16 cellular contexts compared by ENCODE assay signal in the genomic region with DNA sequence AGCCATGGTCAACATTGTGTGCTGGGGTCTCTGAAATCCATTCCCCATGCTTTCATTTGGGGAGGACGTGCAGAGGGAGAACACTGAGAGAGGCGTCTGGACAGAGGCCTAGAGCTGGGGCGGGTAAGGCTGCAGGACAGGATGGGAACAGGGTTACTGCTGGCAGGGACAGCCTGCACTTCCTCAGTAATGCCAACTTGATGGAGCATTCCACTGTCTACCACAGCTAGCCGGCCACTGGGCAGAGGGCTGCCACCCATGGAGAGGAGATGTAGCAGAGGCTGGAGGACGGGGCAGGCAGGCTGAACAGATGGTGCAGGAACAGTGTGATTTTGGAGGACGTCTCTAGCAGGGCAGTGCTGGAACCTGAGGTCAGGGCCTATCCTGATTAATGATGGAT. TPM values are rescaled to one million over a fixed set of nuclear protein-coding genes. Genes with fewer than 3 reads are reported as not detected.
DNase-seq lines count a peak whose midpoint lies in the region; ATAC-seq, FAIRE-seq and TF ChIP-seq lines count a peak whose summit lies in the region.
"Had no signal": no experiment of that assay in that cellular context is flagged by ENCODE, and none has a peak within 500 bp of the region (broad histone marks: within the 10 kb centered on the region; RNA-seq: fewer than 3 reads in every experiment).

No MANE protein-coding gene starts in this region.

- H3K36me3 Mint-ChIP-seq in type B pancreatic cell: peaks cover 2% of the 10 kb centered on the region
- H3K36me3 Mint-ChIP-seq in stimulated activated memory B cell treated with anti-CD40 and anti-IgM and Interleukin-4, amounts not matched to agents 10 μg/mL and 1 μg/mL and 100 μg/mL, for 72 hours: peaks cover 6% of the 10 kb centered on the region
- H3K36me3 Mint-ChIP-seq: activated CD4-positive, alpha-beta memory T cell treated with anti-CD3 and anti-CD28 coated beads for 36 hours; natural killer cell treated with Interleukin-12 subunit alpha and Interleukin-12 subunit beta and Interleukin-15 and Interleukin-18, amount 100 ng/mL, for 72 hours had no signal

- H3K9me3 ChIP-seq in MG63 (no peaks in the 10 kb centered on the region), lower lobe of right lung (no peaks in the 10 kb centered on the region)

- H3K4me3 Mint-ChIP-seq in type B pancreatic cell: no peak overlapping the region
- H3K4me3 Mint-ChIP-seq in stimulated activated memory B cell treated with anti-CD40 and anti-IgM and Interleukin-4, amounts not matched to agents 10 μg/mL and 1 μg/mL and 100 μg/mL, for 72 hours: no peak overlapping the region
- H3K4me3 Mint-ChIP-seq: activated CD4-positive, alpha-beta memory T cell treated with anti-CD3 and anti-CD28 coated beads for 36 hours; activated naive CD8-positive, alpha-beta T cell treated with anti-CD3 and anti-CD28 coated beads for 36 hours; activated T-cell treated with anti-CD3 and anti-CD28 coated beads, Interleukin-2, amount 50 U/mL, for 4 hours; natural killer cell treated with Interleukin-12 subunit alpha and Interleukin-12 subunit beta and Interleukin-15 and Interleukin-18, amount 100 ng/mL, for 72 hours had no signal

- no peaks in the 10 kb centered on the region for H3K36me3 ChIP-seq in MG63
- no peaks in the 10 kb centered on the region for H3K36me3 ChIP-seq in lower lobe of right lung

- intact Hi-C loops in lower lobe of right lung (cut with DNase I): no loop called here

- ATAC-seq in lower lobe of right lung: no peak
- ATAC-seq in stimulated activated memory B cell treated with anti-CD40 and anti-IgM and Interleukin-4, amounts not matched to agents 10 μg/mL and 1 μg/mL and 100 μg/mL, for 72 hours: no peak
- ATAC-seq: activated T-cell treated with anti-CD3 and anti-CD28 coated beads, Interleukin-2, amount 50 U/mL, for 4 hours; Panc1 had no signal

- H3K9me3 Mint-ChIP-seq in type B pancreatic cell: no peaks in the 10 kb centered on the region
- H3K9me3 Mint-ChIP-seq in stimulated activated memory B cell treated with anti-CD40 and anti-IgM and Interleukin-4, amounts not matched to agents 10 μg/mL and 1 μg/mL and 100 μg/mL, for 72 hours: no peaks in the 10 kb centered on the region
- H3K9me3 Mint-ChIP-seq: activated CD4-positive, alpha-beta memory T cell treated with anti-CD3 and anti-CD28 coated beads for 36 hours; activated naive CD8-positive, alpha-beta T cell treated with anti-CD3 and anti-CD28 coated beads for 36 hours; activated T-cell treated with anti-CD3 and anti-CD28 coated beads, Interleukin-2, amount 50 U/mL, for 4 hours; natural killer cell treated with Interleukin-12 subunit alpha and Interleukin-12 subunit beta and Interleukin-15 and Interleukin-18, amount 100 ng/mL, for 72 hours had no signal

- H3K27me3 ChIP-seq in MG63 (no peaks in the 10 kb centered on the region), lower lobe of right lung (ENCODE audit: low read depth) (no peaks in the 10 kb centered on the region)

- peak overlapping the region; percentile 48 for H3K27ac Mint-ChIP-seq in type B pancreatic cell
- H3K27ac Mint-ChIP-seq in stimulated activated memory B cell treated with anti-CD40 and anti-IgM and Interleukin-4, amounts not matched to agents 10 μg/mL and 1 μg/mL and 100 μg/mL, for 72 hours: no peak overlapping the region
- H3K27ac Mint-ChIP-seq: activated CD4-positive, alpha-beta memory T cell treated with anti-CD3 and anti-CD28 coated beads for 36 hours; activated naive CD8-positive, alpha-beta T cell treated with anti-CD3 and anti-CD28 coated beads for 36 hours; natural killer cell treated with Interleukin-12 subunit alpha and Interleukin-12 subunit beta and Interleukin-15 and Interleukin-18, amount 100 ng/mL, for 72 hours had no signal

- no peak for TF ChIP-seq POLR2A in H54 (IDR thresholded peaks at IDR 0.05; ENCODE audit: low read depth, low read length)

- no peak for FAIRE-seq in H54 (lab: Jason Lieb, UNC)

- peaks cover 7% of the 10 kb centered on the region for H3K4me1 Mint-ChIP-seq in type B pancreatic cell (ENCODE audit: unreplicated experiment)
- no peaks in the 10 kb centered on the region for H3K4me1 Mint-ChIP-seq in stimulated activated memory B cell treated with anti-CD40 and anti-IgM and Interleukin-4, amounts not matched to agents 10 μg/mL and 1 μg/mL and 100 μg/mL, for 72 hours
- H3K4me1 Mint-ChIP-seq: activated naive CD8-positive, alpha-beta T cell treated with anti-CD3 and anti-CD28 coated beads for 36 hours had no signal

- TF ChIP-seq CTCF in lower lobe of right lung (IDR thresholded peaks at IDR 0.05) (no peak), type B pancreatic cell (conservative IDR thresholded peaks at IDR 0.05) (no peak)

- H3K27me3 Mint-ChIP-seq in type B pancreatic cell: no peaks in the 10 kb centered on the region
- no peaks in the 10 kb centered on the region for H3K27me3 Mint-ChIP-seq in stimulated activated memory B cell treated with anti-CD40 and anti-IgM and Interleukin-4, amounts not matched to agents 10 μg/mL and 1 μg/mL and 100 μg/mL, for 72 hours
- H3K27me3 Mint-ChIP-seq: activated CD4-positive, alpha-beta memory T cell treated with anti-CD3 and anti-CD28 coated beads for 36 hours; activated naive CD8-positive, alpha-beta T cell treated with anti-CD3 and anti-CD28 coated beads for 36 hours; natural killer cell treated with Interleukin-12 subunit alpha and Interleukin-12 subunit beta and Interleukin-15 and Interleukin-18, amount 100 ng/mL, for 72 hours had no signal

- H3K4me1 ChIP-seq in lower lobe of right lung: peaks cover 32% of the 10 kb centered on the region

- H3K27ac ChIP-seq in lower lobe of right lung: peak overlapping the region; percentile 70

- H3K4me3 ChIP-seq in MG63: no peak overlapping the region
- H3K4me3 ChIP-seq in lower lobe of right lung: no peak overlapping the region

- DNase-seq in MG63: peak; percentile 23
- peak; percentile 68 for DNase-seq in cerebellum (ENCODE audit: low spot score)
- no peak for DNase-seq in lower lobe of right lung
- DNase-seq in type B pancreatic cell (ENCODE audit: extremely low spot score, unreplicated experiment): no peak
- no peak for DNase-seq in H54 (ENCODE audit: insufficient read length, low spot score)
- DNase-seq in NCI-H2029 (lab: John Stamatoyannopoulos, UW): no peak
- DNase-seq: activated CD4-positive, alpha-beta memory T cell treated with anti-CD3 and anti-CD28 coated beads for 36 hours; activated naive CD8-positive, alpha-beta T cell treated with anti-CD3 and anti-CD28 coated beads for 36 hours; activated T-cell treated with anti-CD3 and anti-CD28 coated beads, Interleukin-2, amount 50 U/mL, for 4 hours; effector memory CD4-positive, alpha-beta T cell; foreskin melanocyte; NCI-H1092 treated with DMSO at 0.1 percent for 48 hours; NCI-H748 treated with DMSO at 0.1 percent for 48 hours had no signal

RNA-seq across cellular contexts. Expression of a gene that starts 29.3 kb away (rescaled TPM):
- 166 and 232 TPM in 2 replicates for total RNA-seq in MG63 (2014; rRNA removed; shearing (Covaris generic); ENCODE audit: low replicate concordance)
- 63.4 TPM for total RNA-seq in cerebellum
- total RNA-seq in lower lobe of right lung: 93.3 TPM
- 54.6 and 63.4 TPM in 2 replicates for total RNA-seq in type B pancreatic cell (ENCODE audit: low replicate concordance)

Comparison
In these comparisons a context has a peak if more than half of its experiments do, and no peak if none do; other contexts are left out.
1. DNase-seq: peak in MG63 (single experiment) and cerebellum (single experiment); none in lower lobe of right lung (single experiment), type B pancreatic cell (single experiment), H54 (single experiment) and NCI-H2029 (single experiment).